In the genomic region with DNA sequence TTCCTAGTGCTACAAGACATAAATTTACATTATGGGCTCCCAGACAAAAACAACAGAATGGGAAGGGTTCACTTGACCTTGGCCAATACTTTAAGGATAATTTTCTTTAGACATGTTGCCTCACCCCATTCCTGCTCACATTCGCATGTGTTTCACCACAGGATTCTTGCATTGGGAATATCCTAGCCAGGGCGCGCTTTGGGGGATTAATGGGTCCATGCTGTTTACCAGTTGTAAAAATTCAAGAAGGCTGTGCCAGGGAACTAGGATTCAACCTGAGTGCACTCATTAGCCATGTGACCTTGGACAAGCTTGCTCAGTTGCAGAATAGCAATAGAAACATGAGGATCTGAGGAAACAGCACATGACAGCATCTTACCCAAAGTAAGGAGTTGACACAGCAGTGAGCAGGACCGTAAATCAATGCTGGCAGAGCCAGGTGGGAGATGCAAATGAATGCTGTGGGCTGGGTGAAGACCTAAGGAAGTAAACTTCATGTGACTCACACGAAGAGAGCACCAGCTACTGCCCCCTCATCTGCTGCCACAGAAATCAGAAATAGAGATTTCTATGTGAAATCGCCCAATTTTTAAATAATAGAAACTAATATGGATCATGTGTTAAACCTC, we compare ENCODE assay signal across 26 cellular contexts.
DNase-seq lines count a peak whose midpoint lies in the region; ATAC-seq, FAIRE-seq and TF ChIP-seq lines count a peak whose summit lies in the region.
"Had no signal": no experiment of that assay in that cellular context is flagged by ENCODE, and none has a peak within 500 bp of the region (broad histone marks: within the 10 kb centered on the region; RNA-seq: fewer than 3 reads in every experiment).

No MANE protein-coding gene starts in this region.

- no peak for DNase-seq in activated naive CD8-positive, alpha-beta T cell treated with anti-CD3 and anti-CD28 coated beads, Interleukin-2, amount 50 U/mL, for 24 hours
- DNase-seq in activated naive CD8-positive, alpha-beta T cell treated with anti-CD3 and anti-CD28 coated beads for 36 hours = no peak
- DNase-seq in kidney glomerular epithelial cell (lab: John Stamatoyannopoulos, UW) = peak; percentile 26
- no peak for DNase-seq in spleen
- no peak for DNase-seq in NCI-H2196 (lab: John Stamatoyannopoulos, UW; ENCODE audit: unreplicated experiment)
- DNase-seq in RCC 7860 (ENCODE audit: low spot score) = no peak
- DNase-seq in RWPE1 (ENCODE audit: low spot score) = no peak
- DNase-seq: activated CD4-positive, alpha-beta T cell treated with anti-CD3 and anti-CD28 coated beads for 48 hours; activated gamma-delta T cell; activated T-cell treated with anti-CD3 and anti-CD28 coated beads, Interleukin-2, amount 50 U/mL, for 1 hour; body of pancreas; cerebellar nuclear complex; DMS79; GF-D8; NCI-H2029 treated with DMSO at 0.1 percent for 48 hours; NCI-H2227 treated with DMSO at 0.1 percent for 48 hours; posterior cingulate gyrus; T-helper 2 cell; upper lobe of left lung had no signal

- no peak overlapping the region for H3K27ac Mint-ChIP-seq in activated naive CD8-positive, alpha-beta T cell treated with anti-CD3 and anti-CD28 coated beads, Interleukin-2, amount 50 U/mL, for 24 hours
- H3K27ac Mint-ChIP-seq in activated naive CD8-positive, alpha-beta T cell treated with anti-CD3 and anti-CD28 coated beads for 36 hours = no peak overlapping the region
- H3K27ac Mint-ChIP-seq: CD14-positive monocyte had no signal

- H3K36me3 ChIP-seq in spleen = no peaks in the 10 kb centered on the region
- H3K36me3 ChIP-seq: upper lobe of left lung had no signal

- H3K27me3 ChIP-seq in spleen (replicated peaks in 1 of 7) = no peaks in the 10 kb centered on the region
- H3K27me3 ChIP-seq: body of pancreas, upper lobe of left lung had no signal

- TF ChIP-seq CTCF in spleen (IDR thresholded peaks at IDR 0.05 in 8 of 11, conservative IDR thresholded peaks at IDR 0.05 in 3 of 11) = no peak
- no peak for TF ChIP-seq CTCF in RWPE1 (conservative IDR thresholded peaks at IDR 0.05; ENCODE audit: low read depth)

- no peak for FAIRE-seq in RCC 7860 (lab: Jason Lieb, UNC)
- FAIRE-seq: GM19239, keratinocyte had no signal

- H3K4me1 ChIP-seq in spleen = peaks cover 0 to 24% (median 0%) of the 10 kb centered on the region in 6 donors
- H3K4me1 ChIP-seq: body of pancreas, upper lobe of left lung had no signal

- intact Hi-C loops in spleen (cut with DNase I; ENCODE audit: low total_unique reads) = no loop called here

- TF ChIP-seq POLR2A in spleen (IDR thresholded peaks at IDR 0.05) = no peak

- H3K4me3 Mint-ChIP-seq in activated naive CD8-positive, alpha-beta T cell treated with anti-CD3 and anti-CD28 coated beads, Interleukin-2, amount 50 U/mL, for 24 hours = no peak overlapping the region
- no peak overlapping the region for H3K4me3 Mint-ChIP-seq in activated naive CD8-positive, alpha-beta T cell treated with anti-CD3 and anti-CD28 coated beads for 36 hours
- H3K4me3 Mint-ChIP-seq: CD14-positive monocyte had no signal

- WGBS in spleen, 5 donors = 68 to 78% (median 73%) methylated on average over 6 of the region's 6 CpGs

- CTCF ChIA-PET in RWPE1 (lab: Yijun Ruan, JAX) = no interaction called here

- H3K4me3 ChIP-seq in spleen = no peak overlapping the region
- H3K4me3 ChIP-seq: body of pancreas, SK-N-MC, upper lobe of left lung had no signal

- no peaks in the 10 kb centered on the region for H3K9me3 Mint-ChIP-seq in activated naive CD8-positive, alpha-beta T cell treated with anti-CD3 and anti-CD28 coated beads, Interleukin-2, amount 50 U/mL, for 24 hours
- peaks cover 3% of the 10 kb centered on the region for H3K9me3 Mint-ChIP-seq in activated naive CD8-positive, alpha-beta T cell treated with anti-CD3 and anti-CD28 coated beads for 36 hours

- ATAC-seq in activated naive CD8-positive, alpha-beta T cell treated with anti-CD3 and anti-CD28 coated beads, Interleukin-2, amount 50 U/mL, for 24 hours = peak; percentile 43
- no peak for ATAC-seq in HG03432 (IDR thresholded peaks at IDR 0.05; ENCODE audit: unreplicated experiment)
- ATAC-seq: body of pancreas, HCT116 had no signal

- peak overlapping the region in 5 of 8 donors; percentile 23 to 53 (median 32) for H3K27ac ChIP-seq in spleen
- no peak overlapping the region for H3K27ac ChIP-seq in RWPE1
- H3K27ac ChIP-seq: 22Rv1, body of pancreas, SK-N-MC, upper lobe of left lung had no signal

- POLR2A ChIA-PET in RWPE1 (lab: Yijun Ruan, JAX; ENCODE audit: low non-redundant PET) = no interaction called here

- no peaks in the 10 kb centered on the region for H3K9me3 ChIP-seq in spleen
- H3K9me3 ChIP-seq: body of pancreas, upper lobe of left lung had no signal

- peaks cover 2% of the 10 kb centered on the region for H3K36me3 Mint-ChIP-seq in activated naive CD8-positive, alpha-beta T cell treated with anti-CD3 and anti-CD28 coated beads, Interleukin-2, amount 50 U/mL, for 24 hours (ENCODE audit: low read depth)
- H3K36me3 Mint-ChIP-seq in activated naive CD8-positive, alpha-beta T cell treated with anti-CD3 and anti-CD28 coated beads for 36 hours = no peaks in the 10 kb centered on the region
- H3K36me3 Mint-ChIP-seq: CD14-positive monocyte had no signal

- no peaks in the 10 kb centered on the region for H3K4me1 Mint-ChIP-seq in activated naive CD8-positive, alpha-beta T cell treated with anti-CD3 and anti-CD28 coated beads, Interleukin-2, amount 50 U/mL, for 24 hours
- H3K4me1 Mint-ChIP-seq in activated naive CD8-positive, alpha-beta T cell treated with anti-CD3 and anti-CD28 coated beads for 36 hours = no peaks in the 10 kb centered on the region
- H3K4me1 Mint-ChIP-seq: CD14-positive monocyte had no signal

- peaks cover 2% of the 10 kb centered on the region for H3K27me3 Mint-ChIP-seq in activated naive CD8-positive, alpha-beta T cell treated with anti-CD3 and anti-CD28 coated beads, Interleukin-2, amount 50 U/mL, for 24 hours
- no peaks in the 10 kb centered on the region for H3K27me3 Mint-ChIP-seq in activated naive CD8-positive, alpha-beta T cell treated with anti-CD3 and anti-CD28 coated beads for 36 hours
